In genomic region chr18:23972416-23972815, GRCh38 we compare ENCODE assay signal across 10 cellular contexts. TPM values are rescaled to one million over a fixed set of nuclear protein-coding genes. Genes with fewer than 3 reads are reported as not detected.
DNase-seq lines count a peak whose midpoint lies in the region; ATAC-seq and TF ChIP-seq lines count a peak whose summit lies in the region.
"Had no signal": no experiment of that assay in that cellular context is flagged by ENCODE, and none has a peak within 500 bp of the region (broad histone marks: within the 10 kb centered on the region; RNA-seq: fewer than 3 reads in every experiment).

No MANE protein-coding gene starts in this region.

- peaks cover 9% of the 10 kb centered on the region for H3K27me3 Mint-ChIP-seq in progenitor cell of endocrine pancreas

- no peak overlapping the region for H3K27ac Mint-ChIP-seq in progenitor cell of endocrine pancreas

- H3K36me3 Mint-ChIP-seq in progenitor cell of endocrine pancreas (ENCODE audit: insufficient read depth): no peaks in the 10 kb centered on the region

- H3K4me3 Mint-ChIP-seq in progenitor cell of endocrine pancreas (ENCODE audit: low read depth): no peak overlapping the region

- peaks cover 8% of the 10 kb centered on the region for H3K4me1 Mint-ChIP-seq in progenitor cell of endocrine pancreas (ENCODE audit: low read depth)

- H3K9me3 Mint-ChIP-seq in progenitor cell of endocrine pancreas (ENCODE audit: low read depth): peaks cover 19% of the 10 kb centered on the region

- peak; percentile 37 for DNase-seq in stimulated activated CD4-positive, alpha-beta T cell treated with anti-CD3 and anti-CD28 coated beads, Interleukin-15, amount 100 ng/mL, for 24 hours
- DNase-seq in stimulated activated CD4-positive, alpha-beta T cell treated with anti-CD3 and anti-CD28 coated beads, Interleukin-2, amount 100 ng/mL, for 48 hours: no peak
- DNase-seq in activated T-helper 9 cell treated with anti-CD3 and anti-CD28 coated beads, Interleukin-2, amount 50 U/mL, for 16 hours (ENCODE audit: low read depth): peak; percentile 17
- no peak for DNase-seq in stimulated activated naive CD8-positive, alpha-beta T cell treated with anti-CD3 and anti-CD28 coated beads, Interleukin-15, Interleukin-2, amounts not matched to agents 100 U/mL and 50 U/mL, for 24 hours
- no peak for DNase-seq in stimulated activated CD8-positive, alpha-beta memory T cell treated with anti-CD3 and anti-CD28 coated beads, Interleukin-4, amount 100 ng/mL, for 48 hours
- no peak for DNase-seq in NCI-H2029 (lab: John Stamatoyannopoulos, UW)
- no peak for DNase-seq in progenitor cell of endocrine pancreas (ENCODE audit: low spot score, unreplicated experiment)
- DNase-seq: natural killer cell, small intestine had no signal

- ATAC-seq in HG03103 (IDR thresholded peaks at IDR 0.05; ENCODE audit: low read depth, unreplicated experiment): peak; percentile 50
- ATAC-seq in stimulated activated naive CD8-positive, alpha-beta T cell treated with anti-CD3 and anti-CD28 coated beads, Interleukin-15, Interleukin-2, amounts not matched to agents 100 U/mL and 50 U/mL, for 24 hours: peak; percentile 85
- ATAC-seq: natural killer cell had no signal

- no peak for TF ChIP-seq CTCF in progenitor cell of endocrine pancreas (IDR thresholded peaks at IDR 0.05; ENCODE audit: unreplicated experiment)

RNA-seq across cellular contexts. Expression of gene TTC39C, which starts 42.1 kb away (rescaled TPM):
- 28.8 and 30.1 TPM in 2 replicates for total RNA-seq in progenitor cell of endocrine pancreas

Comparison
In these comparisons a context has a peak if more than half of its experiments do, and no peak if none do; other contexts are left out.
1. DNase-seq: peak in stimulated activated CD4-positive, alpha-beta T cell treated with anti-CD3 and anti-CD28 coated beads, Interleukin-15, amount 100 ng/mL, for 24 hours (single experiment) and activated T-helper 9 cell treated with anti-CD3 and anti-CD28 coated beads, Interleukin-2, amount 50 U/mL, for 16 hours (single experiment); none in stimulated activated CD4-positive, alpha-beta T cell treated with anti-CD3 and anti-CD28 coated beads, Interleukin-2, amount 100 ng/mL, for 48 hours (0 of 2), stimulated activated naive CD8-positive, alpha-beta T cell treated with anti-CD3 and anti-CD28 coated beads, Interleukin-15, Interleukin-2, amounts not matched to agents 100 U/mL and 50 U/mL, for 24 hours (single experiment), stimulated activated CD8-positive, alpha-beta memory T cell treated with anti-CD3 and anti-CD28 coated beads, Interleukin-4, amount 100 ng/mL, for 48 hours (single experiment), NCI-H2029 (single experiment) and progenitor cell of endocrine pancreas (single experiment).